1 cellular context compared by ENCODE assay signal in the genomic region with DNA sequence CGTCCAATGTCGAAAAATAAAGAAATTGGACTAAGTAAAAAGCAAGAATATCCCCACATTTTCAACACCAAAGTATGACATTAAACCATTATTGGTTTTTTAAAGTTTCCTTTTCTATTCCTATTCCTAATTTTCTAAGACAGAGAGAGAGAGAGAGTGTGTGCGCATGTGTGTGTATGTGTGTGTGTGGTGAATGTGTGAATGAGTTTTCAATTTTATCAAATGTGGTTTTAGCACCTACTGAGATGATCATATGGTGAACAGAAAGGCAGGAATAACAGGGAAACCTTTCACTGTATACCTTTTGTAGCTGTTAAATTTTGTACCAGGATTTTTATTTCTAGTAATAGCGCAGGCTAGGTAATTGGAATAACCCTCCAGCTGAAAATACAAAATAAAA.
TF ChIP-seq lines count a peak whose summit lies in the region.

No MANE protein-coding gene starts in this region.

TF ChIP-seq in HepG2, 621 proteins besides CTCF, POLR2A, EP300 and RAD21 (continued from another document):
- TF ChIP-seq ZNF563 (CRISPR knock-in tag; IDR thresholded peaks at IDR 0.05) (no peak), NFIC (IDR thresholded peaks at IDR 0.05; ENCODE audit: low read length) (no peak), ZNF263 (CRISPR knock-in tag; IDR thresholded peaks at IDR 0.05) (no peak), FOSL2 (CRISPR knock-in tag; IDR thresholded peaks at IDR 0.05) (no peak)
